Comparison of ENCODE assay signal across 1 cellular context in the genomic region with DNA sequence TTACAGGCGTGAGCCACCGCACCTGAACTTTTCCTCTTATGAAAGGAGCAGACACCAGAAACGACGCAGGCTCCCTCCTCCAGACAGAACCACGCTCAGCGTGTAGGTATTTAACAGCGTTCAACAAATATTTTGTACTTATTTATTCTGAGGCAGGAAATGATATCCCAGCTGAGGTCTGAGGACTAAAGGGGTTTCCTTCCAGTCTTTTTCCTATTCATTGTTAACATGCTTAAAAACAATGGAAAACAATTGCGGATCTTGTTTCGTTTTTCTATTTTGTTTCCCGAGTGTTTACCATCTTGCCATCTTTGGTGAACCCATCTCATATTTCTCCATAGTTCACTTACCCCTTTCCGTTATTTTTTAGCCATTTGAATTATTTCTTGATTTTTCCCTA.
TF ChIP-seq lines count a peak whose summit lies in the region.

No MANE protein-coding gene starts in this region.

TF ChIP-seq in SK-N-SH, 30 proteins besides CTCF, POLR2A, EP300 and RAD21 (continued from another document):
- TF ChIP-seq, protein P1, sequence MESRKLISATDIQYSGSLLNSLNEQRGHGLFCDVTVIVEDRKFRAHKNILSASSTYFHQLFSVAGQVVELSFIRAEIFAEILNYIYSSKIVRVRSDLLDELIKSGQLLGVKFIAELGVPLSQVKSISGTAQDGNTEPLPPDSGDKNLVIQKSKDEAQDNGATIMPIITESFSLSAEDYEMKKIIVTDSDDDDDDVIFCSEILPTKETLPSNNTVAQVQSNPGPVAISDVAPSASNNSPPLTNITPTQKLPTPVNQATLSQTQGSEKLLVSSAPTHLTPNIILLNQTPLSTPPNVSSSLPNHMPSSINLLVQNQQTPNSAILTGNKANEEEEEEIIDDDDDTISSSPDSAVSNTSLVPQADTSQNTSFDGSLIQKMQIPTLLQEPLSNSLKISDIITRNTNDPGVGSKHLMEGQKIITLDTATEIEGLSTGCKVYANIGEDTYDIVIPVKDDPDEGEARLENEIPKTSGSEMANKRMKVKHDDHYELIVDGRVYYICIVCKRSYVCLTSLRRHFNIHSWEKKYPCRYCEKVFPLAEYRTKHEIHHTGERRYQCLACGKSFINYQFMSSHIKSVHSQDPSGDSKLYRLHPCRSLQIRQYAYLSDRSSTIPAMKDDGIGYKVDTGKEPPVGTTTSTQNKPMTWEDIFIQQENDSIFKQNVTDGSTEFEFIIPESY (IDR thresholded peaks at IDR 0.05; ENCODE audit: borderline replicate concordance, low read depth): no peak
- TF ChIP-seq ELF1 (IDR thresholded peaks at IDR 0.05) (no peak), RCOR1 (IDR thresholded peaks at IDR 0.05; ENCODE audit: low read length) (no peak), SIN3A (IDR thresholded peaks at IDR 0.05; ENCODE audit: borderline replicate concordance, low read depth, low read length) (no peak), YY1 (IDR thresholded peaks at IDR 0.05; ENCODE audit: low read depth) (no peak), NFIC (IDR thresholded peaks at IDR 0.05; ENCODE audit: borderline replicate concordance) (no peak), FOXJ3 (CRISPR knock-in tag; IDR thresholded peaks at IDR 0.05) (no peak), JUND (IDR thresholded peaks at IDR 0.05) (no peak), GATA2 (CRISPR knock-in tag; IDR thresholded peaks at IDR 0.05) (no peak), POLR2AphosphoS5 (IDR thresholded peaks at IDR 0.05; ENCODE audit: low read depth, low read length) (no peak), MXI1 (IDR thresholded peaks at IDR 0.05; ENCODE audit: low read depth, low read length) (no peak), EZH2phosphoT487 (IDR thresholded peaks at IDR 0.05; ENCODE audit: borderline replicate concordance, low read depth) (no peak), RXRA (IDR thresholded peaks at IDR 0.05; ENCODE audit: borderline replicate concordance, low read depth) (no peak)
- TF ChIP-seq, protein P2, sequence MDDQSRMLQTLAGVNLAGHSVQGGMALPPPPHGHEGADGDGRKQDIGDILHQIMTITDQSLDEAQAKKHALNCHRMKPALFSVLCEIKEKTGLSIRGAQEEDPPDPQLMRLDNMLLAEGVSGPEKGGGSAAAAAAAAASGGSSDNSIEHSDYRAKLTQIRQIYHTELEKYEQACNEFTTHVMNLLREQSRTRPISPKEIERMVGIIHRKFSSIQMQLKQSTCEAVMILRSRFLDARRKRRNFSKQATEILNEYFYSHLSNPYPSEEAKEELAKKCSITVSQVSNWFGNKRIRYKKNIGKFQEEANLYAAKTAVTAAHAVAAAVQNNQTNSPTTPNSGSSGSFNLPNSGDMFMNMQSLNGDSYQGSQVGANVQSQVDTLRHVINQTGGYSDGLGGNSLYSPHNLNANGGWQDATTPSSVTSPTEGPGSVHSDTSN (IDR thresholded peaks at IDR 0.05): no peak
- TF ChIP-seq, protein P3, sequence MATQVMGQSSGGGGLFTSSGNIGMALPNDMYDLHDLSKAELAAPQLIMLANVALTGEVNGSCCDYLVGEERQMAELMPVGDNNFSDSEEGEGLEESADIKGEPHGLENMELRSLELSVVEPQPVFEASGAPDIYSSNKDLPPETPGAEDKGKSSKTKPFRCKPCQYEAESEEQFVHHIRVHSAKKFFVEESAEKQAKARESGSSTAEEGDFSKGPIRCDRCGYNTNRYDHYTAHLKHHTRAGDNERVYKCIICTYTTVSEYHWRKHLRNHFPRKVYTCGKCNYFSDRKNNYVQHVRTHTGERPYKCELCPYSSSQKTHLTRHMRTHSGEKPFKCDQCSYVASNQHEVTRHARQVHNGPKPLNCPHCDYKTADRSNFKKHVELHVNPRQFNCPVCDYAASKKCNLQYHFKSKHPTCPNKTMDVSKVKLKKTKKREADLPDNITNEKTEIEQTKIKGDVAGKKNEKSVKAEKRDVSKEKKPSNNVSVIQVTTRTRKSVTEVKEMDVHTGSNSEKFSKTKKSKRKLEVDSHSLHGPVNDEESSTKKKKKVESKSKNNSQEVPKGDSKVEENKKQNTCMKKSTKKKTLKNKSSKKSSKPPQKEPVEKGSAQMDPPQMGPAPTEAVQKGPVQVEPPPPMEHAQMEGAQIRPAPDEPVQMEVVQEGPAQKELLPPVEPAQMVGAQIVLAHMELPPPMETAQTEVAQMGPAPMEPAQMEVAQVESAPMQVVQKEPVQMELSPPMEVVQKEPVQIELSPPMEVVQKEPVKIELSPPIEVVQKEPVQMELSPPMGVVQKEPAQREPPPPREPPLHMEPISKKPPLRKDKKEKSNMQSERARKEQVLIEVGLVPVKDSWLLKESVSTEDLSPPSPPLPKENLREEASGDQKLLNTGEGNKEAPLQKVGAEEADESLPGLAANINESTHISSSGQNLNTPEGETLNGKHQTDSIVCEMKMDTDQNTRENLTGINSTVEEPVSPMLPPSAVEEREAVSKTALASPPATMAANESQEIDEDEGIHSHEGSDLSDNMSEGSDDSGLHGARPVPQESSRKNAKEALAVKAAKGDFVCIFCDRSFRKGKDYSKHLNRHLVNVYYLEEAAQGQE (IDR thresholded peaks at IDR 0.05; ENCODE audit: low read depth, low read length): no peak
- TF ChIP-seq, protein P4, sequence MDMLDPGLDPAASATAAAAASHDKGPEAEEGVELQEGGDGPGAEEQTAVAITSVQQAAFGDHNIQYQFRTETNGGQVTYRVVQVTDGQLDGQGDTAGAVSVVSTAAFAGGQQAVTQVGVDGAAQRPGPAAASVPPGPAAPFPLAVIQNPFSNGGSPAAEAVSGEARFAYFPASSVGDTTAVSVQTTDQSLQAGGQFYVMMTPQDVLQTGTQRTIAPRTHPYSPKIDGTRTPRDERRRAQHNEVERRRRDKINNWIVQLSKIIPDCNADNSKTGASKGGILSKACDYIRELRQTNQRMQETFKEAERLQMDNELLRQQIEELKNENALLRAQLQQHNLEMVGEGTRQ (IDR thresholded peaks at IDR 0.05; ENCODE audit: borderline replicate concordance, low read depth, low read length): no peak
